Comparison of ENCODE assay signal across 8 cellular contexts in the genomic region with DNA sequence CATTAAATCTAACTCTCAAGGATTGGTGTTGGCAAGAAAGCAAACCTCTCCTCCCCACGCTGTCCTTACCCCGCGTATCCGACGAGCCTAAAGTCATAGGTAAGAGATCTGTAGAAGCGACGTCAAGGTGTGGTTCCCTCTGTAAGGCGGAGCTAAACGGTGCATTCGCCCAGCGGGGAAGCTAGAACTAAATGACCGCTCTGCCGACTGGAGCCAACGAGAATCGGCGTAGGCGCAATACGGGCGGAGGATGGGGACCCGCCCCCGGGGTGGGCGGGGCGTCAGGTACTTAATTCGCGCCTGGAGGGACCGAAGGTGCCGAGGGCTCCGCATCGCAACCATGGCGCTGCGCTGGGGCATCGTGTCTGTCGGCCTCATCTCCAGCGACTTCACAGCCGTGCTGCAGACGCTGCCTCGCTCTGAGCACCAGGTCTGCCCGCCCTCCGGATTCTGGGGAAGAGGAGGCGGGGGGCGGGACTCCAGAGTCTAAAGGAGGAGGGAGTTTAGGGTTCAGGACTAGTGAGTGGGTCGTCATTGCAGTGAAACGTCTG. TPM values are rescaled to one million over a fixed set of nuclear protein-coding genes. Genes with fewer than 3 reads are reported as not detected.
A peak's percentile ranks its signal among the peaks of the same experiment; 100 is the strongest.
DNase-seq lines count a peak whose midpoint lies in the region; ATAC-seq and TF ChIP-seq lines count a peak whose summit lies in the region.

A gene (plus strand): TSS at position 318 of the 551 bp plus-strand sequence. CDS start 23 bp downstream, at position 341.

- H3K27me3 Mint-ChIP-seq in dendritic cell treated with granulocyte-macrophage colony-stimulating factor and Interleukin-4, amounts not matched to agents 40 ng/mL and 50 ng/mL, for 4 days: peaks cover 38% of the 10 kb centered on the region

- DNase-seq in CMK (ENCODE audit: low read depth): peak; percentile 71
- DNase-seq in NCI-H510A (lab: John Stamatoyannopoulos, UW): peak; percentile 96
- peak; percentile 89 for DNase-seq in activated CD4-positive, alpha-beta T cell treated with anti-CD3 and anti-CD28 coated beads, Interleukin-2, amount 50 U/mL, for 1 hour
- DNase-seq in right lobe of liver: peak; percentile 74 to 76 (median 75)
- peak; percentile 71 for DNase-seq in stimulated activated CD4-positive, alpha-beta T cell treated with anti-CD3 and anti-CD28 coated beads, Interleukin-4, amount 100 ng/mL, for 1 hour
- DNase-seq in cortex of kidney (lab: John Stamatoyannopoulos, UW): no peak

- no peaks in the 10 kb centered on the region for H3K36me3 Mint-ChIP-seq in dendritic cell treated with granulocyte-macrophage colony-stimulating factor and Interleukin-4, amounts not matched to agents 40 ng/mL and 50 ng/mL, for 4 days (ENCODE audit: low read depth)

- H3K4me3 ChIP-seq in right lobe of liver: peak within 1 kb of the TSS; percentile 30 to 39 (median 31)

- peak; percentile 23 for TF ChIP-seq POLR2A in right lobe of liver (IDR thresholded peaks at IDR 0.05)

- no peak within 1 kb of the TSS for H3K27ac ChIP-seq in right lobe of liver

- no peak within 1 kb of the TSS for H3K27ac Mint-ChIP-seq in dendritic cell treated with granulocyte-macrophage colony-stimulating factor and Interleukin-4, amounts not matched to agents 40 ng/mL and 50 ng/mL, for 4 days

- H3K4me1 ChIP-seq in right lobe of liver: peaks cover 0 to 8% (median 0%) of the 10 kb centered on the region in 4 donors

- H3K36me3 ChIP-seq in right lobe of liver: no peaks in the 10 kb centered on the region

- ATAC-seq in HG02610 (IDR thresholded peaks at IDR 0.05; ENCODE audit: unreplicated experiment) (peak; percentile 46), right lobe of liver (peak; percentile 84 to 88 (median 86))

- H3K4me1 Mint-ChIP-seq in dendritic cell treated with granulocyte-macrophage colony-stimulating factor and Interleukin-4, amounts not matched to agents 40 ng/mL and 50 ng/mL, for 4 days (ENCODE audit: low read depth): peaks cover 26% of the 10 kb centered on the region

- 3% methylated on average over 25 of the region's 43 CpGs for WGBS in right lobe of liver (ENCODE audit: insufficient coverage, low coverage, low lambda C conversion rate, missing lambda C conversion rate)

- H3K4me3 Mint-ChIP-seq in dendritic cell treated with granulocyte-macrophage colony-stimulating factor and Interleukin-4, amounts not matched to agents 40 ng/mL and 50 ng/mL, for 4 days: peak within 1 kb of the TSS; percentile 71

- no peaks in the 10 kb centered on the region for H3K9me3 Mint-ChIP-seq in dendritic cell treated with granulocyte-macrophage colony-stimulating factor and Interleukin-4, amounts not matched to agents 40 ng/mL and 50 ng/mL, for 4 days

- intact Hi-C loops in dendritic cell treated with granulocyte-macrophage colony-stimulating factor and Interleukin-4, amounts not matched to agents 40 ng/mL and 50 ng/mL, for 4 days (cut with micrococcal nuclease): no loop called here
- intact Hi-C loops in right lobe of liver (cut with DNase I): no loop called here

- TF ChIP-seq CTCF in right lobe of liver (IDR thresholded peaks at IDR 0.05): no peak

- no peaks in the 10 kb centered on the region for H3K9me3 ChIP-seq in right lobe of liver

- no peaks in the 10 kb centered on the region for H3K27me3 ChIP-seq in right lobe of liver

RNA-seq across cellular contexts. Expression of the gene that starts here (rescaled TPM):
- total RNA-seq in right lobe of liver: under 1 TPM in 1 of 6 experiments, not detected in 5; 0.29 TPM

Comparison
In these comparisons a context has a peak if more than half of its experiments do, and no peak if none do; other contexts are left out.
1. Peak in DNase-seq, ATAC-seq and H3K4me3 ChIP-seq in right lobe of liver; RNA of the gene not detected or under 1 TPM.